31 cellular contexts compared by ENCODE assay signal in the genomic region with DNA sequence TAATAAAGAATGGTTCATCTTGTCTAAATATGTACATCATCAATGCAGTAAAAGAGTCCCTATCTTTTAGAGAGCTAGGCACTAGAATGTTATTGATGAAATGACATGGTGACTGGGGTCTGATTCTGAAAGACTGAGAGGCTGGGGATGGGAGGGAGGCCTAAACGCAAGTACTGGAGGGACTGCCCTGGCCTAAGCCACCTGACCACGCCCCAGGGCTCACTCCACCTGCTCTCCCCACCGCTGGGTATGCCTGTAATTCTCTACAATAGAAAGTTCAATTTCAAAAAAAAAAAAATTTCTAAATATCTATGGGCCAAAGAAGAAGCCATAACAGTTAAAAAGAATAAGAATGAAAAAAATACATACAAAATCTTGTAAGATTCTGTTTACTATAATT.
"Had no signal": no experiment of that assay in that cellular context is flagged by ENCODE, and none has a peak within 500 bp of the region (broad histone marks: within the 10 kb centered on the region; RNA-seq: fewer than 3 reads in every experiment).

No MANE protein-coding gene starts in this region.

- H3K4me3 ChIP-seq: colonic mucosa, gastroesophageal sphincter, heart right ventricle, lung, ovary, right lobe of liver, smooth muscle cell, stomach, thyroid gland, vagina had no signal

- DNase-seq: colonic mucosa; effector CD8-positive, alpha-beta T cell; endodermal cell; foreskin fibroblast; heart right ventricle; hypothalamus; immature natural killer cell; islet precursor cell; kidney glomerular epithelial cell; left colon; nephron progenitor cell; occipital lobe; retina; right lobe of liver; stimulated activated CD4-positive, alpha-beta T cell treated with anti-CD3 and anti-CD28 coated beads, Interleukin-12 subunit alpha, Interleukin-12 subunit beta, amount 100 ng/mL, for 4 hours; stimulated activated CD4-positive, alpha-beta T cell treated with anti-CD3 and anti-CD28 coated beads, Interleukin-1b, Interleukin-23, amount 100 ng/mL, for 48 hours; stimulated activated CD4-positive, alpha-beta T cell treated with anti-CD3 and anti-CD28 coated beads, Interleukin-4, amount 100 ng/mL, for 1 hour; stimulated activated CD8-positive, alpha-beta memory T cell treated with anti-CD3 and anti-CD28 coated beads, Interleukin-4, amount 100 ng/mL, for 48 hours; stimulated activated naive CD4-positive, alpha-beta T cell; stomach; thyroid gland; trophoblast cell had no signal

- H3K36me3 ChIP-seq: colonic mucosa, heart right ventricle, ovary, right lobe of liver, stomach, thyroid gland, vagina had no signal

- ATAC-seq: esophagus mucosa, gastroesophageal sphincter, heart right ventricle, left colon, right lobe of liver had no signal

- H3K36me3 Mint-ChIP-seq: immature natural killer cell had no signal

- H3K27me3 Mint-ChIP-seq: dendritic cell treated with granulocyte-macrophage colony-stimulating factor and Interleukin-4, amounts not matched to agents 40 ng/mL and 50 ng/mL, for 4 days; memory B cell had no signal

- H3K4me1 ChIP-seq: colonic mucosa, right lobe of liver had no signal

- H3K9me3 ChIP-seq: colonic mucosa, gastroesophageal sphincter, heart right ventricle, ovary, right lobe of liver, stomach, thyroid gland, vagina had no signal

- H3K9me3 Mint-ChIP-seq: dendritic cell treated with granulocyte-macrophage colony-stimulating factor and Interleukin-4, amounts not matched to agents 40 ng/mL and 50 ng/mL, for 4 days; endodermal cell; immature natural killer cell; memory B cell; nephron progenitor cell had no signal

- H3K27ac ChIP-seq: colonic mucosa, epithelial cell of prostate, gastroesophageal sphincter, heart right ventricle, ovary, right lobe of liver, stomach, thyroid gland, vagina had no signal

- H3K27ac Mint-ChIP-seq: endodermal cell, memory B cell, nephron progenitor cell had no signal

- H3K27me3 ChIP-seq: colonic mucosa, gastroesophageal sphincter, heart right ventricle, ovary, right lobe of liver, stomach, thyroid gland, vagina had no signal

- H3K4me3 Mint-ChIP-seq: dendritic cell treated with granulocyte-macrophage colony-stimulating factor and Interleukin-4, amounts not matched to agents 40 ng/mL and 50 ng/mL, for 4 days; endodermal cell; immature natural killer cell; memory B cell; nephron progenitor cell had no signal
